In genomic region chr4:89836897-89837384, GRCh38 we compare ENCODE assay signal across 8 cellular contexts. TPM values are rescaled to one million over a fixed set of nuclear protein-coding genes. Genes with fewer than 3 reads are reported as not detected.
DNase-seq lines count a peak whose midpoint lies in the region; ATAC-seq and TF ChIP-seq lines count a peak whose summit lies in the region.

TSS of gene SNCA (minus strand) at chr4:89837161. CDS start at chr4:89835667, 1,494 bp downstream.

- H3K36me3 ChIP-seq in mesenchymal stem cell (ENCODE audit: control insufficient read depth in 1 of 2, insufficient read depth in 2 of 2, low read depth in 1 of 2, low read length in 2 of 2): peaks cover 0 to 2% of the 10 kb centered on the region in 2 experiments

- in situ Hi-C loops in ACHN (cut with HindIII; ENCODE audit: low pct_ligation_motif_present, low pct_unique_long_range_greater_than_20kb, low sequenced_read_pairs): no loop called here

- ATAC-seq in GM19372 (IDR thresholded peaks at IDR 0.05; ENCODE audit: low read depth, unreplicated experiment): peak; percentile 36
- no peak for ATAC-seq in GM19035 (IDR thresholded peaks at IDR 0.05; ENCODE audit: unreplicated experiment)

- H2AK5ac ChIP-seq in mesenchymal stem cell (ENCODE audit: low read length, severe bottlenecking): no peak within 1 kb of the TSS

- H3K27me3 ChIP-seq in mesenchymal stem cell (ENCODE audit: control insufficient read depth in 1 of 2, insufficient read depth in 1 of 2, low read length in 2 of 2): peaks cover 0 to 80% of the 10 kb centered on the region in 2 experiments

- H3K9me3 ChIP-seq in mesenchymal stem cell (ENCODE audit: control insufficient read depth, low read length): no peaks in the 10 kb centered on the region

- no peak within 1 kb of the TSS for H3K27ac ChIP-seq in mesenchymal stem cell (ENCODE audit: low read length, poor library complexity, severe bottlenecking)

- H2AFZ ChIP-seq in mesenchymal stem cell (ENCODE audit: low read depth, low read length): peak within 1 kb of the TSS; percentile 72

- H3K9ac ChIP-seq in mesenchymal stem cell (ENCODE audit: low read length): no peak within 1 kb of the TSS

- peaks cover 6% of the 10 kb centered on the region for H3K79me1 ChIP-seq in mesenchymal stem cell (replicated peaks; ENCODE audit: low read length, poor library complexity, severe bottlenecking)

- H3K4me2 ChIP-seq in mesenchymal stem cell (ENCODE audit: low read length, poor library complexity, severe bottlenecking): peak within 1 kb of the TSS; percentile 84

- peak; percentile 58 for DNase-seq in ACHN
- peak; percentile 86 for DNase-seq in NCI-H2227 treated with DMSO at 0.1 percent for 48 hours (lab: John Stamatoyannopoulos, UW)
- DNase-seq in activated CD8-positive, alpha-beta memory T cell treated with anti-CD3 and anti-CD28 coated beads for 48 hours (ENCODE audit: low read depth in 2 of 3, low spot score in 2 of 3): peak in 2 of 3 experiments; percentile 1 to 9
- peak; percentile 76 to 81 for DNase-seq in erythroblast (lab: John Stamatoyannopoulos, UW)
- DNase-seq in mesenchymal stem cell: peak; percentile 89
- peak in 2 of 3 experiments; percentile 25 to 33 for DNase-seq in stimulated activated CD4-positive, alpha-beta T cell treated with anti-CD3 and anti-CD28 coated beads, TNF-alpha, amount 100 ng/mL, for 4 hours (ENCODE audit: low read depth in 3 of 3)

- under 1% methylated on average over 34 of the region's 48 CpGs for WGBS in mesenchymal stem cell

- no peak within 1 kb of the TSS for H3K23ac ChIP-seq in mesenchymal stem cell (ENCODE audit: low read length in 2 of 2)

- no peak within 1 kb of the TSS for H2BK5ac ChIP-seq in mesenchymal stem cell (ENCODE audit: low read depth, low read length, poor library complexity, severe bottlenecking)

- H4K91ac ChIP-seq in mesenchymal stem cell (ENCODE audit: low read length): no peak within 1 kb of the TSS

- peak within 1 kb of the TSS in 1 of 2 experiments; percentile 68 for H3K4ac ChIP-seq in mesenchymal stem cell (ENCODE audit: low read depth in 1 of 2, low read length in 2 of 2)

- peak within 1 kb of the TSS; percentile 8 for H2BK15ac ChIP-seq in mesenchymal stem cell (ENCODE audit: low read depth, poor library complexity, severe bottlenecking)

- peaks cover 9% of the 10 kb centered on the region for H3K4me1 ChIP-seq in mesenchymal stem cell (ENCODE audit: control insufficient read depth, insufficient read depth, low read depth, low read length)

- H2BK120ac ChIP-seq in mesenchymal stem cell (ENCODE audit: low read depth, low read length): peak within 1 kb of the TSS; percentile 9

- peak within 1 kb of the TSS in 1 of 2 experiments; percentile 33 for H2BK12ac ChIP-seq in mesenchymal stem cell (ENCODE audit: low read length in 2 of 2)

- peak; percentile 65 for TF ChIP-seq POLR2A in erythroblast (IDR thresholded peaks at IDR 0.05; ENCODE audit: low read length)

- peak within 1 kb of the TSS in 1 of 2 experiments; percentile 63 for H3K14ac ChIP-seq in mesenchymal stem cell (ENCODE audit: low read length in 2 of 2)

- H3K4me3 ChIP-seq in mesenchymal stem cell (ENCODE audit: insufficient read depth in 1 of 2, low read depth in 1 of 2, low read length in 2 of 2): peak within 1 kb of the TSS; percentile 74 to 78

- peak within 1 kb of the TSS; percentile 85 for H4K8ac ChIP-seq in mesenchymal stem cell (ENCODE audit: low read length)

- H3K18ac ChIP-seq in mesenchymal stem cell (ENCODE audit: low read depth in 1 of 2, low read length in 2 of 2): peak within 1 kb of the TSS; percentile 23 to 70

RNA-seq across cellular contexts. Expression of gene SNCA, which starts in this region (rescaled TPM):
- polyA plus RNA-seq in mesenchymal stem cell (2013, experiment 1 of 2): 63.4 TPM
- polyA plus RNA-seq in mesenchymal stem cell (2013, experiment 2 of 2): 70.5 TPM

Comparison
In these comparisons a context has a peak if more than half of its experiments do, and no peak if none do; other contexts are left out.
1. DNase-seq: peak in every context shown above with its lines; median percentile 89 in mesenchymal stem cell; 86 in NCI-H2227 treated with DMSO at 0.1 percent for 48 hours; 78 in erythroblast; 58 in ACHN; 29 in stimulated activated CD4-positive, alpha-beta T cell treated with anti-CD3 and anti-CD28 coated beads, TNF-alpha, amount 100 ng/mL, for 4 hours; 5 in activated CD8-positive, alpha-beta memory T cell treated with anti-CD3 and anti-CD28 coated beads for 48 hours.